Comparison of ENCODE assay signal across 36 cellular contexts in the genomic region with DNA sequence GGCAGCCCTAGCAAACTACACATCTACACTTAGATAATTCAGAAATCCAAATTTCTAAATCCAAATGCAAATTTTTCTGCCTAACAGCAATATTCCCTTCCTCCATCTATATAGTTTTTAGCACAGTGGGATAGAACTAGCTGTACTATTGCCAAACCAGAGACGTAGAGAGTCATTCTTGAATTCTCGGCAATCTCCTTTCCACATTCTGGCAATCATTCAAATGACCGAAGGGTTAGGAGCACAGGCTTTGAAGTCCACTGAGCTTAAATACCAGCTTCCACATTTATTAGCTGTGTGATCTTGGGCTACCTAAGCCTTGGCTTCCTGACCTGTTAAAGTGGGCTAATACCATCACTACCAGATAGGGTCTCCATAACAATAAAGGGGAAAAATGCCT. TPM values are rescaled to one million over a fixed set of nuclear protein-coding genes. Genes with fewer than 3 reads are reported as not detected.
DNase-seq lines count a peak whose midpoint lies in the region; ATAC-seq, FAIRE-seq and TF ChIP-seq lines count a peak whose summit lies in the region.
"Had no signal": no experiment of that assay in that cellular context is flagged by ENCODE, and none has a peak within 500 bp of the region (broad histone marks: within the 10 kb centered on the region; RNA-seq: fewer than 3 reads in every experiment).

No MANE protein-coding gene starts in this region.

- TF ChIP-seq CTCF in fibroblast of villous mesenchyme (IDR thresholded peaks at IDR 0.05; ENCODE audit: insufficient read depth, low read depth, low read length) (no peak), smooth muscle cell (IDR thresholded peaks at IDR 0.05; ENCODE audit: borderline replicate concordance, insufficient read depth, poor library complexity, severe bottlenecking) (no peak), heart right ventricle (IDR thresholded peaks at IDR 0.05) (no peak)

- H3K4me1 ChIP-seq in smooth muscle cell (ENCODE audit: low read depth): peaks cover 20% of the 10 kb centered on the region
- H3K4me1 ChIP-seq in heart right ventricle: peaks cover 3 to 35% (median 19%) of the 10 kb centered on the region in 9 donors

- ATAC-seq in GM21367 (IDR thresholded peaks at IDR 0.05; ENCODE audit: unreplicated experiment) (no peak), heart right ventricle (no peak)
- ATAC-seq: foreskin keratinocyte; left ventricle myocardium superior; stimulated activated memory B cell treated with anti-CD40 and anti-IgM and Interleukin-4, amounts not matched to agents 10 μg/mL and 1 μg/mL and 100 μg/mL, for 72 hours had no signal

- intact Hi-C loops in heart right ventricle (cut with DNase I): loop anchor here in 1 of 10 donors (5.0 kb wide), 1 partner anchor 299 kb away; a partner anchor contains a TSS

- no peak overlapping the region for H3K4me2 ChIP-seq in smooth muscle cell
- H3K4me2 ChIP-seq: KMS-11 had no signal

- 63% methylated on average over 3 of the region's 3 CpGs for WGBS in smooth muscle cell (ENCODE audit: low lambda C conversion rate)
- WGBS in heart right ventricle, 2 donors: 31 to 39% methylated on average over 3 of the region's 3 CpGs

- FAIRE-seq in urothelium cell line (lab: Jason Lieb, UNC): no peak
- FAIRE-seq: GM19239, H54, kidney had no signal

- DNase-seq in LHCN-M2 (ENCODE audit: low read depth) (peak; percentile 18), amniotic epithelial cell (ENCODE audit: low read depth) (peak; percentile 89), fibroblast of villous mesenchyme (ENCODE audit: low read depth) (peak; percentile 53), smooth muscle cell (lab: John Stamatoyannopoulos, UW; ENCODE audit: unreplicated experiment) (no peak), urothelium cell line (ENCODE audit: low spot score) (no peak), heart right ventricle (no peak)
- DNase-seq: activated CD4-positive, alpha-beta T cell treated with anti-CD3 and anti-CD28 coated beads for 48 hours; activated CD8-positive, alpha-beta memory T cell treated with anti-CD3 and anti-CD28 coated beads for 24 hours; activated naive CD4-positive, alpha-beta T cell treated with anti-CD3 and anti-CD28 coated beads, Interleukin-2, amount 50 U/mL, for 16 hours; activated T-cell treated with anti-CD3 and anti-CD28 coated beads for 4 hours; cortex of kidney; DMS79 treated with DMSO at 0.1 percent for 48 hours; effector memory CD4-positive, alpha-beta T cell; foreskin keratinocyte; head of caudate nucleus; kidney; left ventricle myocardium superior; NCI-H1436; NCI-H446; NCI-H774; sigmoid colon; SJCRH30; substantia nigra; SW 1271; T-helper 9 cell; trophoblast cell had no signal

- H3K79me2 ChIP-seq in smooth muscle cell (ENCODE audit: low read depth): peaks cover 18% of the 10 kb centered on the region

- peaks cover 13% of the 10 kb centered on the region for H3K27me3 ChIP-seq in smooth muscle cell (ENCODE audit: low read depth)
- H3K27me3 ChIP-seq in heart right ventricle: no peaks in the 10 kb centered on the region
- H3K27me3 ChIP-seq: BLaER1 treated with 17β-estradiol and CSF1 and Interleukin-3, amounts not matched to agents 10 nM and 100 nM; cardiac muscle cell; foreskin keratinocyte; sigmoid colon; SJCRH30 had no signal

- H3K9me3 ChIP-seq in smooth muscle cell (replicated peaks; ENCODE audit: low read depth): no peaks in the 10 kb centered on the region
- peaks cover 0 to 1% (median 0%) of the 10 kb centered on the region in 11 donors for H3K9me3 ChIP-seq in heart right ventricle
- H3K9me3 ChIP-seq: sigmoid colon, SJCRH30 had no signal

- H3K4me3 ChIP-seq in fibroblast of villous mesenchyme (ENCODE audit: low read depth, low read length) (no peak overlapping the region), smooth muscle cell (no peak overlapping the region), heart right ventricle (no peak overlapping the region)
- H3K4me3 ChIP-seq: BLaER1 treated with 17β-estradiol and CSF1 and Interleukin-3, amounts not matched to agents 10 nM and 100 nM; cardiac muscle cell; sigmoid colon; SJCRH30 had no signal

- H3K27ac ChIP-seq in smooth muscle cell (ENCODE audit: low read depth) (no peak overlapping the region), heart right ventricle (no peak overlapping the region)
- H3K27ac ChIP-seq: cardiac muscle cell, epithelial cell of prostate, foreskin keratinocyte, KMS-11, SJCRH30 had no signal

- H3K36me3 ChIP-seq in smooth muscle cell (ENCODE audit: low read depth) (no peaks in the 10 kb centered on the region), heart right ventricle (peaks cover 0 to 12% (median 3%) of the 10 kb centered on the region in 9 donors)

- H3F3A ChIP-seq in smooth muscle cell (ENCODE audit: low read depth): peaks cover 21% of the 10 kb centered on the region

- peak overlapping the region; percentile 28 for H2AFZ ChIP-seq in smooth muscle cell (ENCODE audit: low read depth)

- no peak overlapping the region for H3K9ac ChIP-seq in smooth muscle cell (ENCODE audit: low read depth)
- H3K9ac ChIP-seq: BLaER1 treated with 17β-estradiol and CSF1 and Interleukin-3, amounts not matched to agents 10 nM and 100 nM; KMS-11 had no signal

- peaks cover 18% of the 10 kb centered on the region for H4K20me1 ChIP-seq in smooth muscle cell (ENCODE audit: low read depth)

RNA-seq across cellular contexts. Expression of a gene that starts 3.1 kb away (rescaled TPM):
- total RNA-seq in LHCN-M2 (2014; rRNA removed) (1,162 and 1,423 TPM in 2 replicates), fibroblast of villous mesenchyme (603 and 770 TPM in 2 replicates), smooth muscle cell (1,951 and 1,972 TPM in 2 replicates), heart right ventricle (100 to 1,000 TPM; 403 to 686 (median 439) TPM)
- polyA plus RNA-seq in LHCN-M2 (2012): 3,258 TPM
- polyA plus RNA-seq in smooth muscle cell (507 and 567 TPM in 2 replicates), heart right ventricle (1,000 to 10,000 TPM in 1 of 2 donors, 100 to 1,000 TPM in 1; 335 to 2,223 TPM)

RNA-seq across cellular contexts. Expression of a gene that starts 12.8 kb away (rescaled TPM):
- total RNA-seq in LHCN-M2 (2014; rRNA removed): 6.3 and 8.8 TPM in 2 replicates
- polyA plus RNA-seq in LHCN-M2 (2012): 1.4 TPM
- total RNA-seq in fibroblast of villous mesenchyme: 4.8 and 11.2 TPM in 2 replicates
- 7.4 and 7.8 TPM in 2 replicates for total RNA-seq in smooth muscle cell
- polyA plus RNA-seq in smooth muscle cell: 5.4 and 7.1 TPM in 2 replicates
- total RNA-seq in heart right ventricle: 1 to 10 TPM; 1.7 to 5.5 (median 2.4) TPM
- polyA plus RNA-seq in heart right ventricle: 1 to 10 TPM; 2.3 to 8.3 TPM

RNA-seq across cellular contexts. Expression of a gene that starts 53.6 kb away (rescaled TPM):
- total RNA-seq in LHCN-M2 (2014; rRNA removed) (0.19 TPM in 1 of 2 replicates, not detected in the other), fibroblast of villous mesenchyme (not detected in 2 replicates), smooth muscle cell (not detected in 2 replicates), heart right ventricle (1 to 10 TPM in 8 of 10 donors, under 1 TPM in 2; 0.83 to 4.2 (median 2.0) TPM)
- 0.07 TPM for polyA plus RNA-seq in LHCN-M2 (2012)
- polyA plus RNA-seq in smooth muscle cell (not detected in 2 replicates), heart right ventricle (under 1 TPM; 0.23 to 0.95 TPM)
- total RNA-seq: cardiac muscle cell, foreskin keratinocyte, myocyte, progenitor cell of endocrine pancreas had no signal
- polyA plus RNA-seq: cardiac muscle cell, foreskin keratinocyte had no signal

Comparison
In these comparisons a context has a peak if more than half of its experiments do, and no peak if none do; other contexts are left out.
1. DNase-seq: peak in LHCN-M2 (single experiment), amniotic epithelial cell (single experiment) and fibroblast of villous mesenchyme (single experiment); none in smooth muscle cell (single experiment), urothelium cell line (single experiment) and heart right ventricle (0 of 2).